ENCODE assay signal across 2 cellular contexts in the genomic region with DNA sequence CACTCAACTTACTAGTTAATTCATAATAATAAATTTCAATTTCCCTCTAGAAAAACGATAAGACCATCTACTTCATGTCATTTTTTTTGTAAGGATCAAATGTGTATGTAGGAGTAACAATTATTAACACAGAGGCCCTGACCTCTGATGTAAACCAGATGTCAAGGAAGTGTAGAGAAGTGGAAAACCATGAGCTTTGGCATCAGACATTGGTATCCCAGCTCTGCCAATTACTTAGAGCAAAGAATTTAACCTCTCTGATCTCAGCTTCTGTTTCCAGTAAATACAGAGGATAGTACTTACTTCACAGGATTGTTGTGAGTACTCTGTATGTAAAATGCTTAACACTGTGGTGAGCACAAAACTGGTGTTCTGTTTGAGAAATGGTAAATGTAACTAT.
TF ChIP-seq lines count a peak whose summit lies in the region.

No MANE protein-coding gene starts in this region.

TF ChIP-seq in liver, 16 proteins besides CTCF, POLR2A, EP300 and RAD21:
- TF ChIP-seq YY1 (IDR thresholded peaks at IDR 0.05) (no peak), NR2F2 (IDR thresholded peaks at IDR 0.05) (peak; percentile 18)

TF ChIP-seq in HepG2, 621 proteins besides CTCF, POLR2A, EP300 and RAD21:
- no peak for TF ChIP-seq ZNF263 (CRISPR knock-in tag; IDR thresholded peaks at IDR 0.05)
- no peak for TF ChIP-seq ZNF543 (CRISPR knock-in tag; IDR thresholded peaks at IDR 0.05)
- no peak for TF ChIP-seq POLR2AphosphoS5 (IDR thresholded peaks at IDR 0.05; ENCODE audit: low read depth, low read length)
- TF ChIP-seq ZSCAN20 (CRISPR knock-in tag; IDR thresholded peaks at IDR 0.05; ENCODE audit: borderline replicate concordance), result no peak
- TF ChIP-seq ZFP37 (CRISPR knock-in tag; IDR thresholded peaks at IDR 0.05; ENCODE audit: borderline replicate concordance), result no peak
- no peak for TF ChIP-seq TFAP4 (IDR thresholded peaks at IDR 0.05; ENCODE audit: borderline replicate concordance, low read depth)
- no peak for TF ChIP-seq ZNF781 (CRISPR knock-in tag; IDR thresholded peaks at IDR 0.05; ENCODE audit: borderline replicate concordance, not compliant biosample characterization)
- TF ChIP-seq SAFB2 (CRISPR knock-in tag; IDR thresholded peaks at IDR 0.05; ENCODE audit: borderline replicate concordance, low read depth), result no peak
TF ChIP-seq in HepG2: peak in this region for 0.
